ENCODE assay signal across 33 cellular contexts in the genomic region with DNA sequence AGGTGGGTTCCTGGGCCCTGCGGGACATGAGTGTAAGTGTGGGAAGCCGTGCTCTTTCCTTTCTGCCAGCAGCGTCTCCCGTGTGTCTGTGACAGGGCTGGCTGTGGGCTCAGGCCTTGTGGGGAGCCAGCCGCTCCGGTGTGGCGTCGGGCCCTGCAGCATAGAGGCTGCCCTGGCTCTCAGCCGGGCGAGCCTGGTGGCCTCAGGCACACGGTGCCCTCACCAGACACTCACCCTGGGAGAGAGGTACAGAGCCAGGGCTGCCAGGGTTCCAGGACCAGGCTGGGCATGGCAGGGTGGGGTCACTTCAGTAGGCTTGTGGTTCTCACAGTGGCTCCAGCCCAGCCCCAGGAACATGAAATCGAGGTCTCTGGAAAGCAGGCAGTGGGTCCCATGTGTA.
"Had no signal": no experiment of that assay in that cellular context is flagged by ENCODE, and none has a peak within 500 bp of the region (broad histone marks: within the 10 kb centered on the region; RNA-seq: fewer than 3 reads in every experiment).

No MANE protein-coding gene starts in this region.

- H3K27me3 ChIP-seq: brain microvascular endothelial cell, Peyer's patch had no signal

- H3K4me2 ChIP-seq: SK-N-SH had no signal

- ATAC-seq: activated CD8-positive, alpha-beta T cell treated with anti-CD3 and anti-CD28 coated beads, Interleukin-2, amount 10 ng/mL, durations not matched to agents 7 days and 5 days; activated naive CD8-positive, alpha-beta T cell treated with anti-CD3 and anti-CD28 coated beads, Interleukin-2, amount 50 U/mL, for 24 hours; PC-3 had no signal

- H3K4me3 ChIP-seq: MG63, Peyer's patch, SJSA1 had no signal

- DNase-seq: activated CD4-positive, alpha-beta T cell treated with anti-CD3 and anti-CD28 coated beads, Interleukin-2, amount 10 ng/mL, durations not matched to agents 7 days and 5 days; activated CD4-positive, alpha-beta T cell treated with anti-CD3 and anti-CD28 coated beads, Interleukin-2, amount 50 U/mL, for 48 hours; activated CD8-positive, alpha-beta T cell treated with anti-CD3 and anti-CD28 coated beads, Interleukin-2, amount 10 ng/mL, durations not matched to agents 7 days and 5 days; activated naive CD4-positive, alpha-beta T cell treated with anti-CD3 and anti-CD28 coated beads, Interleukin-2, amount 10 ng/mL, durations not matched to agents 7 days and 5 days; activated naive CD8-positive, alpha-beta T cell treated with anti-CD3 and anti-CD28 coated beads, Interleukin-2, amount 50 U/mL, for 24 hours; activated T-cell treated with anti-CD3 and anti-CD28 coated beads, Interleukin-2, amount 50 U/mL, for 24 hours; anterior cingulate cortex; brain microvascular endothelial cell; Karpas-422; KBM-7; MG63; NCI-H1048; NCI-H1105 treated with DMSO at 0.1 percent for 48 hours; NCI-H1436 treated with DMSO at 0.1 percent for 48 hours; NCI-H1694 treated with DMSO at 0.1 percent for 48 hours; NCI-H2029; NCI-H2171; NCI-H510A; NCI-H526; NCI-H748 treated with DMSO at 0.1 percent for 48 hours; NK-92 treated with Interleukin-12 subunit alpha and Interleukin-12 subunit beta, amount 100 ng/mL, for 24 hours; PC-3; RPMI8226; SHP77 treated with DMSO at 0.1 percent for 48 hours; SK-N-SH had no signal

- H3K27ac ChIP-seq: brain microvascular endothelial cell, Peyer's patch, SJSA1 had no signal

- H3K36me3 Mint-ChIP-seq: activated naive CD4-positive, alpha-beta T cell treated with anti-CD3 and anti-CD28 coated beads, Interleukin-2, amount 10 ng/mL, durations not matched to agents 7 days and 5 days; activated naive CD8-positive, alpha-beta T cell; IgD-negative memory B cell had no signal

- H3K9me3 ChIP-seq: MG63, Peyer's patch, SJSA1, SK-N-SH had no signal

- H3K27me3 Mint-ChIP-seq: activated naive CD4-positive, alpha-beta T cell treated with anti-CD3 and anti-CD28 coated beads, Interleukin-2, amount 10 ng/mL, durations not matched to agents 7 days and 5 days; activated naive CD8-positive, alpha-beta T cell; activated naive CD8-positive, alpha-beta T cell treated with anti-CD3 and anti-CD28 coated beads, Interleukin-2, amount 50 U/mL, for 24 hours; IgD-negative memory B cell had no signal

- H3K27ac Mint-ChIP-seq: activated CD4-positive, alpha-beta T cell treated with anti-CD3 and anti-CD28 coated beads, Interleukin-2, amount 10 ng/mL, durations not matched to agents 7 days and 5 days; activated CD8-positive, alpha-beta T cell treated with anti-CD3 and anti-CD28 coated beads, Interleukin-2, amount 10 ng/mL, durations not matched to agents 7 days and 5 days; activated naive CD4-positive, alpha-beta T cell treated with anti-CD3 and anti-CD28 coated beads, Interleukin-2, amount 10 ng/mL, durations not matched to agents 7 days and 5 days; activated naive CD8-positive, alpha-beta T cell; activated naive CD8-positive, alpha-beta T cell treated with anti-CD3 and anti-CD28 coated beads, Interleukin-2, amount 50 U/mL, for 24 hours; activated T-cell treated with anti-CD3 and anti-CD28 coated beads, Interleukin-2, amount 50 U/mL, for 24 hours; activated T-helper 2 cell treated with anti-CD3 and anti-CD28 coated beads, Interferon-gamma antibody, Interleukin-2, Interleukin-4, amounts not matched to agents 10 μg/mL and 5 μg/mL and 100 μg/mL, durations not matched to agents 14 hours and 24 hours and 36 hours; IgD-negative memory B cell; T-helper 1 cell treated with Interleukin-12 subunit alpha and Interleukin-12 subunit beta and Interleukin-4 antibody, amounts not matched to agents 30 μg/mL and 1 μg/mL, for 36 hours; T-helper 2 cell treated with Interferon-gamma antibody and Interleukin-4, amounts not matched to agents 5 μg/mL and 100 μg/mL, for 36 hours had no signal

- H3K9me3 Mint-ChIP-seq: activated CD4-positive, alpha-beta T cell treated with anti-CD3 and anti-CD28 coated beads, Interleukin-2, amount 10 ng/mL, durations not matched to agents 7 days and 5 days; activated naive CD4-positive, alpha-beta T cell treated with anti-CD3 and anti-CD28 coated beads, Interleukin-2, amount 10 ng/mL, durations not matched to agents 7 days and 5 days; activated naive CD8-positive, alpha-beta T cell treated with anti-CD3 and anti-CD28 coated beads, Interleukin-2, amount 50 U/mL, for 24 hours; activated T-cell treated with anti-CD3 and anti-CD28 coated beads, Interleukin-2, amount 50 U/mL, for 24 hours; activated T-helper 2 cell treated with anti-CD3 and anti-CD28 coated beads, Interferon-gamma antibody, Interleukin-2, Interleukin-4, amounts not matched to agents 10 μg/mL and 5 μg/mL and 100 μg/mL, durations not matched to agents 14 hours and 24 hours and 36 hours; IgD-negative memory B cell; T-helper 1 cell treated with Interleukin-12 subunit alpha and Interleukin-12 subunit beta and Interleukin-4 antibody, amounts not matched to agents 30 μg/mL and 1 μg/mL, for 36 hours; T-helper 2 cell treated with Interferon-gamma antibody and Interleukin-4, amounts not matched to agents 5 μg/mL and 100 μg/mL, for 36 hours had no signal

- H3K36me3 ChIP-seq: brain microvascular endothelial cell, MG63, Peyer's patch, SJSA1 had no signal

- H3K4me1 ChIP-seq: Peyer's patch, SJSA1 had no signal

- FAIRE-seq: TTC549 had no signal

- H3K4me1 Mint-ChIP-seq: activated CD4-positive, alpha-beta T cell treated with anti-CD3 and anti-CD28 coated beads, Interleukin-2, amount 10 ng/mL, durations not matched to agents 7 days and 5 days; activated naive CD4-positive, alpha-beta T cell treated with anti-CD3 and anti-CD28 coated beads, Interleukin-2, amount 10 ng/mL, durations not matched to agents 7 days and 5 days; activated naive CD8-positive, alpha-beta T cell treated with anti-CD3 and anti-CD28 coated beads, Interleukin-2, amount 50 U/mL, for 24 hours had no signal

- H3K9ac ChIP-seq: SK-N-SH had no signal

- H3K4me3 Mint-ChIP-seq: activated CD4-positive, alpha-beta T cell treated with anti-CD3 and anti-CD28 coated beads, Interleukin-2, amount 10 ng/mL, durations not matched to agents 7 days and 5 days; activated CD8-positive, alpha-beta T cell treated with anti-CD3 and anti-CD28 coated beads, Interleukin-2, amount 10 ng/mL, durations not matched to agents 7 days and 5 days; activated naive CD4-positive, alpha-beta T cell treated with anti-CD3 and anti-CD28 coated beads, Interleukin-2, amount 10 ng/mL, durations not matched to agents 7 days and 5 days; activated naive CD8-positive, alpha-beta T cell; activated naive CD8-positive, alpha-beta T cell treated with anti-CD3 and anti-CD28 coated beads, Interleukin-2, amount 50 U/mL, for 24 hours; activated T-cell treated with anti-CD3 and anti-CD28 coated beads, Interleukin-2, amount 50 U/mL, for 24 hours; IgD-negative memory B cell; T-helper 1 cell treated with Interleukin-12 subunit alpha and Interleukin-12 subunit beta and Interleukin-4 antibody, amounts not matched to agents 30 μg/mL and 1 μg/mL, for 36 hours; T-helper 2 cell treated with Interferon-gamma antibody and Interleukin-4, amounts not matched to agents 5 μg/mL and 100 μg/mL, for 36 hours had no signal
